29 cellular contexts compared by ENCODE assay signal in the genomic region with DNA sequence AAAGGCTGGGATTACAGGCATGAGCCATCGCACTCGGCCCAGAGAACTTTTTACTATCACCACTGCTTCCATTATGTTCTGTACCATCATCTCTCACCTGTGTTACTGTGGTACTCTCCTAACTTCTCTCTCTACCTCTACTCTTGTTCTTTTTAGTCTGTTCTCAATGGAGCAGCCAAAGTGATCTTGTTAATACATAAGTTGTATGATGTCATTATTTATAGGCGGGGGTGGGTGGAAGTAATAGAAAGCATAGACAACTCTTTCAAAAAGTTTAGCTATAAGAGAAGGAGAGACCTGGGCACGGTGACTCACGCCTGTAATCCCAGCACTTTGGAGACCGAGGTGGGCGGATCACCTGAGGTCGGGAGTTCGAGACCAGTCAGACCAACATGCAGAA.
"Had no signal": no experiment of that assay in that cellular context is flagged by ENCODE, and none has a peak within 500 bp of the region (broad histone marks: within the 10 kb centered on the region; RNA-seq: fewer than 3 reads in every experiment).

No MANE protein-coding gene starts in this region.

- H2AFZ ChIP-seq: hepatocyte had no signal

- H3K4me2 ChIP-seq: hepatocyte had no signal

- H3K27me3 ChIP-seq: colonic mucosa, dorsolateral prefrontal cortex, esophagus muscularis mucosa, esophagus squamous epithelium, foreskin keratinocyte, gastrocnemius medialis, gastroesophageal sphincter, heart left ventricle, heart right ventricle, hepatocyte had no signal

- H3K27ac Mint-ChIP-seq: dendritic cell treated with granulocyte-macrophage colony-stimulating factor and Interleukin-4, amounts not matched to agents 40 ng/mL and 50 ng/mL, for 4 days; effector memory CD8-positive, alpha-beta T cell; endodermal cell had no signal

- H3K9me3 ChIP-seq: colonic mucosa, gastrocnemius medialis had no signal

- DNase-seq: colonic mucosa; cortex of kidney; dermis blood vessel endothelial cell; dorsolateral prefrontal cortex; effector CD4-positive, alpha-beta T cell; effector CD8-positive, alpha-beta T cell; effector memory CD4-positive, alpha-beta T cell; effector memory CD8-positive, alpha-beta T cell; endodermal cell; erythroblast; esophagus squamous epithelium; foreskin fibroblast; foreskin keratinocyte; foreskin melanocyte; gastrocnemius medialis; glutamatergic neuron; head of caudate nucleus; heart left ventricle; heart right ventricle had no signal

- H3K36me3 ChIP-seq: colonic mucosa had no signal

- FAIRE-seq: endometrium, endothelial cell of umbilical vein, frontal cortex had no signal

- ATAC-seq: effector memory CD8-positive, alpha-beta T cell; esophagus mucosa; foreskin keratinocyte; gastrocnemius medialis; gastroesophageal sphincter; heart left ventricle; heart right ventricle had no signal

- H3K4me3 ChIP-seq: colonic mucosa, coronary artery, dorsolateral prefrontal cortex, esophagus muscularis mucosa, esophagus squamous epithelium, gastrocnemius medialis, gastroesophageal sphincter, heart left ventricle, heart right ventricle, hepatocyte had no signal

- H3K27ac ChIP-seq: colonic mucosa, coronary artery, dorsolateral prefrontal cortex, epithelial cell of prostate, esophagus muscularis mucosa, esophagus squamous epithelium, foreskin keratinocyte, gastrocnemius medialis, gastroesophageal sphincter, heart left ventricle, heart right ventricle, hepatocyte had no signal
